ENCODE assay signal across 11 cellular contexts in the genomic region with DNA sequence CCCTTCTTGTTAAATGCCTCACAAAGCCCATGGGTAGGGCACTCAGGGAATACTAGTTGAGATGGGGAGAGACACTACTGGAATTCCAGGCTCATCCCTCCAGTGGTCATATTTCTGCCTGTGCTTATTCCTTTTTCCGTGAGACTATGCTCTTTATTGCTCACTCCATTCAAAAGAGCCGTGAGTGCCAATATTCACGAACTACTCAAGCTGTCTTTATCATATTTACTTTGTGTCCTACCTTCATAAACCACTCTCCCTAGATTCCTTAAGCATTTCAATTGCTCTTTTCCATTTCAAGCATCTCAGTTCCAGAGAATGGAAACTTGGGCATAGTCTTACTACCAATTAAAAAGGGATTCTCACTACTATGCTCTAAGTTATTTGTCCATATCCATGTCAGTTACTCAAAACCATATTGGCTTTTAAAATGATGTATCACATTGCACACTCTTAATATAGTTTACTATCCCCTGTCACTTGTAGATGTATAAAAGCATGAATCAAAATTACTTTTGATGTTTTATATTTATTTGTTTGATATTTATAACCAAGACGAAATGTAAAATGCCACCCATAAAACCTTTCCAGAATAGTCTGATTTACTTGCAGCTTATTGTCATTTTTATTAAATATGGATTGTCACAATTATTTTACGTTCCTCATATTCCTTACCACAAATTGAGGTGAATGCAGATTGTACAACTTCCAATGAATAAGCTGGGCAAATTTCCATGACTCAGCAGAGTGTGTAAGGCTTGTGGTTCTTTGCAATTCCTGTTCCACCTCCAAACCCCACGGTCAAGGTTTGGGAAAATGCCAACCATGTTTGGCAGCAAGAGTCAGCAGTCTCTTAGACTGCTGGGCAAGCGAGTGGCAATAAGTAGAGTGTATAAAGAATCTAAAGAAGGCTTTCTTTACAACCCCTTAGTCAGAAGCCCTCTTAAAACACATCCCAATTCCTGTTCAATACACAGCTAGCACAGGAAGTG. TPM values are rescaled to one million over a fixed set of nuclear protein-coding genes. Genes with fewer than 3 reads are reported as not detected.
DNase-seq lines count a peak whose midpoint lies in the region; ATAC-seq, FAIRE-seq and TF ChIP-seq lines count a peak whose summit lies in the region.
"Had no signal": no experiment of that assay in that cellular context is flagged by ENCODE, and none has a peak within 500 bp of the region (broad histone marks: within the 10 kb centered on the region; RNA-seq: fewer than 3 reads in every experiment).

No MANE protein-coding gene starts in this region.

- ATAC-seq in HepG2: no peak
- ATAC-seq in GM18867 (IDR thresholded peaks at IDR 0.05; ENCODE audit: unreplicated experiment): no peak
- no peak for ATAC-seq in HG03469 (IDR thresholded peaks at IDR 0.05; ENCODE audit: unreplicated experiment)

- CTCF ChIA-PET in HepG2 (lab: Yijun Ruan, JAX; ENCODE audit: low intra/inter-chr PET ratio, low total read pairs): no interaction called here

- no peak for TF ChIP-seq RAD21 in HepG2 (CRISPR knock-in tag; IDR thresholded peaks at IDR 0.05)

- H3K27ac ChIP-seq in HepG2 (ENCODE audit: extremely low read length, insufficient read depth, low read length): no peak overlapping the region

- no peaks in the 10 kb centered on the region for H3K36me3 ChIP-seq in HepG2 (replicated peaks in 1 of 2; ENCODE audit: control insufficient read depth in 1 of 2, insufficient read depth in 2 of 2, low read length in 2 of 2)

- DNase-seq in AG10803 (ENCODE audit: low read depth) (peak; percentile 92), M059J (ENCODE audit: low read depth) (peak; percentile 98), brain pericyte (ENCODE audit: low read depth, low spot score) (peak; percentile 31), HepG2 (ENCODE audit: low spot score) (no peak), CD1c-positive myeloid dendritic cell (ENCODE audit: extremely low spot score) (no peak)
- DNase-seq in stimulated activated CD4-positive, alpha-beta T cell treated with anti-CD3 and anti-CD28 coated beads, Interleukin-2, amount 100 ng/mL, for 24 hours: no peak
- DNase-seq: activated CD4-positive, alpha-beta T cell treated with anti-CD3 and anti-CD28 coated beads for 1 hour; GDM1; naive B cell had no signal

- no peak overlapping the region for H3K4me2 ChIP-seq in HepG2 (ENCODE audit: low read depth, low read length)

- H3K4me3 ChIP-seq in AG10803 (ENCODE audit: low read length): no peak overlapping the region
- no peak overlapping the region for H3K4me3 ChIP-seq in HepG2 (replicated peaks in 1 of 3; ENCODE audit: insufficient read depth in 1 of 3, low read depth in 2 of 3, low read length in 3 of 3)

- no peaks in the 10 kb centered on the region for H3K4me1 ChIP-seq in HepG2 (ENCODE audit: insufficient read depth, low read length)

- POLR2A ChIA-PET in HepG2 (lab: Yijun Ruan, JAX): no interaction called here

- peak; percentile 4 for FAIRE-seq in HepG2 (lab: Jason Lieb, UNC)

- H3K79me2 ChIP-seq in HepG2 (ENCODE audit: insufficient read depth, low read length): no peaks in the 10 kb centered on the region

- in situ Hi-C loops in HepG2 (cut with HindIII; ENCODE audit: extremely low pct_ligation_motif_present, low pct_unique_long_range_greater_than_20kb): no loop called here

- no peaks in the 10 kb centered on the region for H3K27me3 ChIP-seq in HepG2 (ENCODE audit: control insufficient read depth in 1 of 2, insufficient read depth in 2 of 2, low read length in 2 of 2)

- no TSS peak for BruUV-seq in HepG2 (replicated peaks; lab: Mats Ljungman, UMichigan)

- H3K9me3 ChIP-seq in HepG2 (ENCODE audit: low read length): no peaks in the 10 kb centered on the region

- no peak for TF ChIP-seq POLR2A in HepG2 (IDR thresholded peaks at IDR 0.05; ENCODE audit: insufficient read depth in 1 of 2, low read depth in 2 of 2, low read length in 2 of 2)

- WGBS in HepG2 (ENCODE audit: low lambda C conversion rate): 95% methylated on average over 5 of the region's 7 CpGs

- H4K20me1 ChIP-seq in HepG2 (ENCODE audit: insufficient read depth, low read length): no peaks in the 10 kb centered on the region

- TF ChIP-seq CTCF in AG10803 (conservative IDR thresholded peaks at IDR 0.05; ENCODE audit: low read length) (no peak), HepG2 (CRISPR knock-in tag; IDR thresholded peaks at IDR 0.05) (no peak)

- intact Hi-C loops in HepG2 (cut with micrococcal nuclease; ENCODE audit: unreplicated experiment): no loop called here

- no peak for TF ChIP-seq EP300 in HepG2 (IDR thresholded peaks at IDR 0.05; ENCODE audit: low read depth in 2 of 2, low read length in 2 of 2)
- TF ChIP-seq EP300 in HepG2 (CRISPR knock-in tag; IDR thresholded peaks at IDR 0.05; ENCODE audit: borderline replicate concordance): no peak

- no peak overlapping the region for H3K9ac ChIP-seq in HepG2 (ENCODE audit: insufficient read depth, low read depth, low read length)

- H2AFZ ChIP-seq in HepG2 (ENCODE audit: low read length): no peak overlapping the region

TF ChIP-seq in HepG2, 621 proteins besides CTCF, POLR2A, EP300 and RAD21 (continues in another document):
- no peak for TF ChIP-seq SPEN (CRISPR knock-in tag; IDR thresholded peaks at IDR 0.05; ENCODE audit: low read depth)
- peak; percentile 46 to 77; a peak in 3 of 4 replicates for TF ChIP-seq MAFK (conservative IDR thresholded peaks at IDR 0.05 in 1 of 2, IDR thresholded peaks at IDR 0.05 in 1 of 2; ENCODE audit: low read length in 2 of 2)
- no peak for TF ChIP-seq SNRNP70 (IDR thresholded peaks at IDR 0.05; ENCODE audit: low read depth, low read length)
- no peak for TF ChIP-seq AGO1 (IDR thresholded peaks at IDR 0.05; ENCODE audit: low read depth, low read length, poor library complexity, severe bottlenecking)
- TF ChIP-seq, protein P1, sequence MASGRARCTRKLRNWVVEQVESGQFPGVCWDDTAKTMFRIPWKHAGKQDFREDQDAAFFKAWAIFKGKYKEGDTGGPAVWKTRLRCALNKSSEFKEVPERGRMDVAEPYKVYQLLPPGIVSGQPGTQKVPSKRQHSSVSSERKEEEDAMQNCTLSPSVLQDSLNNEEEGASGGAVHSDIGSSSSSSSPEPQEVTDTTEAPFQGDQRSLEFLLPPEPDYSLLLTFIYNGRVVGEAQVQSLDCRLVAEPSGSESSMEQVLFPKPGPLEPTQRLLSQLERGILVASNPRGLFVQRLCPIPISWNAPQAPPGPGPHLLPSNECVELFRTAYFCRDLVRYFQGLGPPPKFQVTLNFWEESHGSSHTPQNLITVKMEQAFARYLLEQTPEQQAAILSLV (CRISPR knock-in tag; IDR thresholded peaks at IDR 0.05; ENCODE audit: borderline replicate concordance): no peak
- no peak for TF ChIP-seq ZNF83 (CRISPR knock-in tag; IDR thresholded peaks at IDR 0.05; ENCODE audit: borderline replicate concordance)
- TF ChIP-seq, protein P2, sequence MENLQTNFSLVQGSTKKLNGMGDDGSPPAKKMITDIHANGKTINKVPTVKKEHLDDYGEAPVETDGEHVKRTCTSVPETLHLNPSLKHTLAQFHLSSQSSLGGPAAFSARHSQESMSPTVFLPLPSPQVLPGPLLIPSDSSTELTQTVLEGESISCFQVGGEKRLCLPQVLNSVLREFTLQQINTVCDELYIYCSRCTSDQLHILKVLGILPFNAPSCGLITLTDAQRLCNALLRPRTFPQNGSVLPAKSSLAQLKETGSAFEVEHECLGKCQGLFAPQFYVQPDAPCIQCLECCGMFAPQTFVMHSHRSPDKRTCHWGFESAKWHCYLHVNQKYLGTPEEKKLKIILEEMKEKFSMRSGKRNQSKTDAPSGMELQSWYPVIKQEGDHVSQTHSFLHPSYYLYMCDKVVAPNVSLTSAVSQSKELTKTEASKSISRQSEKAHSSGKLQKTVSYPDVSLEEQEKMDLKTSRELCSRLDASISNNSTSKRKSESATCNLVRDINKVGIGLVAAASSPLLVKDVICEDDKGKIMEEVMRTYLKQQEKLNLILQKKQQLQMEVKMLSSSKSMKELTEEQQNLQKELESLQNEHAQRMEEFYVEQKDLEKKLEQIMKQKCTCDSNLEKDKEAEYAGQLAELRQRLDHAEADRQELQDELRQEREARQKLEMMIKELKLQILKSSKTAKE (CRISPR knock-in tag; IDR thresholded peaks at IDR 0.05; ENCODE audit: borderline replicate concordance): no peak
- TF ChIP-seq TAF15 (IDR thresholded peaks at IDR 0.05; ENCODE audit: low read depth, low read length, poor library complexity, severe bottlenecking): no peak
- no peak for TF ChIP-seq TSC22D2 (CRISPR knock-in tag; IDR thresholded peaks at IDR 0.05; ENCODE audit: borderline replicate concordance)
- no peak for TF ChIP-seq ATF7-NPFF (CRISPR knock-in tag; IDR thresholded peaks at IDR 0.05; ENCODE audit: low read depth)
- TF ChIP-seq MAFF (IDR thresholded peaks at IDR 0.05; ENCODE audit: low read depth, low read length): peak; percentile 63
- no peak for TF ChIP-seq ZNF256 (CRISPR knock-in tag; conservative IDR thresholded peaks at IDR 0.05)

RNA-seq across cellular contexts. Expression of a gene that starts 24.4 kb away (rescaled TPM):
- 23.2 and 27.2 TPM in 2 replicates for total RNA-seq in M059J (2014; rRNA removed; shearing (Covaris generic))
- 8.5 and 17.4 TPM in 2 replicates for total RNA-seq in HepG2 (2016; rRNA removed; fragmentation: Illumina TruSeq; extraction: Trizol)
- 1.7 and 1.9 TPM in 2 replicates for total RNA-seq in HepG2 (2016; cell fraction: cytosol; rRNA removed; fragmentation: Illumina TruSeq; extraction: Trizol; ENCODE audit: low read depth)
- 9.8 and 13.8 TPM in 2 replicates for total RNA-seq in HepG2 (2016; cell fraction: insoluble cytoplasmic fraction; rRNA removed; fragmentation: Illumina TruSeq; extraction: Trizol)
- total RNA-seq in HepG2 (2016; cell fraction: membrane; rRNA removed; fragmentation: Illumina TruSeq; extraction: Trizol): 6.7 and 7.0 TPM in 2 replicates
- total RNA-seq in HepG2 (2016; cell fraction: nucleus; rRNA removed; fragmentation: Illumina TruSeq; extraction: Trizol): 4.9 and 5.3 TPM in 2 replicates
- polyA plus RNA-seq in HepG2 (2011; rRNA removed): 4.9 and 5.9 TPM in 2 replicates
- 3.0 and 3.7 TPM in 2 replicates for polyA plus RNA-seq in HepG2 (2011; cell fraction: cytosol; rRNA removed)
- 1.5 and 2.0 TPM in 2 replicates for polyA plus RNA-seq in HepG2 (2011; cell fraction: nucleus; rRNA removed)
- 3.7 and 5.0 TPM in 2 replicates for polyA plus RNA-seq in HepG2 (2012)
- 1.1 and 1.5 TPM in 2 replicates for polyA plus RNA-seq in HepG2 (2016; cell fraction: cytosol; fragmentation: Illumina TruSeq; extraction: Trizol; ENCODE audit: low read depth)
- polyA plus RNA-seq in HepG2 (2016; cell fraction: insoluble cytoplasmic fraction; fragmentation: Illumina TruSeq; extraction: Trizol; ENCODE audit: low read depth): 12.7 and 16.0 TPM in 2 replicates
- polyA plus RNA-seq in HepG2 (2016; cell fraction: membrane; fragmentation: Illumina TruSeq; extraction: Trizol; ENCODE audit: low read depth): 4.3 and 4.7 TPM in 2 replicates
- 5.6 and 6.8 TPM in 2 replicates for polyA plus RNA-seq in HepG2 (2016; cell fraction: nucleus; fragmentation: Illumina TruSeq; extraction: Trizol; ENCODE audit: insufficient read depth, low read depth)
- 2.7 and 8.9 TPM in 2 replicates for polyA minus RNA-seq in HepG2 (2011; rRNA and poly(A)+ RNA removed; ENCODE audit: low replicate concordance)
- polyA minus RNA-seq in HepG2 (2011; cell fraction: cytosol; rRNA and poly(A)+ RNA removed): 3.9 and 4.8 TPM in 2 replicates
- 4.2 and 4.7 TPM in 2 replicates for polyA minus RNA-seq in HepG2 (2011; cell fraction: nucleus; rRNA and poly(A)+ RNA removed)

Comparison
In these comparisons a context has a peak if more than half of its experiments do, and no peak if none do; other contexts are left out.
1. DNase-seq: peak in AG10803 (single experiment), M059J (single experiment) and brain pericyte (single experiment); none in HepG2 (single experiment), CD1c-positive myeloid dendritic cell (single experiment) and stimulated activated CD4-positive, alpha-beta T cell treated with anti-CD3 and anti-CD28 coated beads, Interleukin-2, amount 100 ng/mL, for 24 hours (0 of 2).